20 cellular contexts compared by ENCODE assay signal in the genomic region with DNA sequence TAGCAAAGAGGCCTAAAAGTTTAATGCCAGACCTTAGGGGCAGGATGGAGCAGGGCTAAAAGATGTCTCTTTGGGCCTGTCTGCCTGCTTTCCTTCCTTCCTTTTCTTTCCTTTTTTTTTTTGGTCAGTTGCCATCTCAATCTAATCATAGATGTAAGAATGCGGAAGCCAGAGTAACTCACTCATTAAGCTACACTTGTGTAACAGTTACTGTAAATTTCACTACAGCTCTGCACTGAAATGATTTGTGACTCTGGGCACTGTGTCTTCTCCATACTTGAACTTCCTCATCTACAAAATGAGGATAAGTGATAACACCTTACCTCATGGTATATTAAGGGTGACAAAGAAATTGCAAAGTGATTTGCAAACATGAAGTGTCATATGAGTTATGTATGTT.
"Had no signal": no experiment of that assay in that cellular context is flagged by ENCODE, and none has a peak within 500 bp of the region (broad histone marks: within the 10 kb centered on the region; RNA-seq: fewer than 3 reads in every experiment).

No MANE protein-coding gene starts in this region.

- DNase-seq: activated CD4-positive, alpha-beta memory T cell treated with anti-CD3 and anti-CD28 coated beads, Interleukin-2, amount 10 ng/mL, durations not matched to agents 7 days and 5 days; activated CD4-positive, alpha-beta T cell treated with anti-CD3 and anti-CD28 coated beads, Interleukin-2, amount 10 ng/mL, durations not matched to agents 24 days and 14 days; activated effector memory CD4-positive, alpha-beta T cell treated with anti-CD3 and anti-CD28 coated beads, Interleukin-2, amount 50 U/mL, for 16 hours; activated naive CD4-positive, alpha-beta T cell treated with anti-CD3 and anti-CD28 coated beads, Interleukin-2, amount 10 ng/mL, durations not matched to agents 7 days and 5 days; amygdala; immature natural killer cell; left lung; naive B cell; occipital lobe; stimulated activated CD4-positive, alpha-beta T cell treated with anti-CD3 and anti-CD28 coated beads, Interleukin-15, amount 100 ng/mL, for 24 hours; stimulated activated CD8-positive, alpha-beta memory T cell treated with anti-CD3 and anti-CD28 coated beads, Interleukin-4, amount 100 ng/mL, for 48 hours; stimulated activated naive B cell treated with anti-CD40 and anti-IgM and Interleukin-4, amounts not matched to agents 10 μg/mL and 1 μg/mL and 100 μg/mL, for 72 hours; T-helper 9 cell; transverse colon had no signal

- H3K27me3 ChIP-seq: foreskin keratinocyte, hepatocyte, left lung, transverse colon had no signal

- H3K4me3 ChIP-seq: hepatocyte, left lung, lung, smooth muscle cell, transverse colon had no signal

- H3K27ac ChIP-seq: foreskin keratinocyte, hepatocyte, left lung, transverse colon, VCaP had no signal

- H3K9me3 ChIP-seq: left lung, transverse colon had no signal

- ATAC-seq: activated CD4-positive, CD25-positive, alpha-beta regulatory T cell treated with anti-CD3 and anti-CD28 coated beads, Interleukin-2, amount 50 U/mL, for 24 hours; foreskin keratinocyte; left lung; stimulated activated naive B cell treated with anti-CD40 and anti-IgM and Interleukin-4, amounts not matched to agents 10 μg/mL and 1 μg/mL and 100 μg/mL, for 72 hours had no signal

- H3K4me1 ChIP-seq: foreskin keratinocyte, left lung, transverse colon had no signal
